ENCODE assay signal across 8 cellular contexts in genomic region chr3:195458188-195458800, GRCh38. TPM values are rescaled to one million over a fixed set of nuclear protein-coding genes. Genes with fewer than 3 reads are reported as not detected.
DNase-seq lines count a peak whose midpoint lies in the region; ATAC-seq and TF ChIP-seq lines count a peak whose summit lies in the region.

No MANE protein-coding gene starts in this region.

- CTCF ChIA-PET in CD4-positive, alpha-beta T cell (lab: Charles Lee): interaction anchor here (1.8 kb wide), 1 partner anchor 187 kb away, joined by 3 read pairs; the partner anchor contains the start of gene XXYLT1

- no peak overlapping the region for H3K4me2 ChIP-seq in fibroblast of lung (ENCODE audit: extremely low read depth, insufficient read depth, low read length)

- no peak for TF ChIP-seq CTCF in CD4-positive, alpha-beta T cell (IDR thresholded peaks at IDR 0.05)
- no peak for TF ChIP-seq CTCF in fibroblast of lung (conservative IDR thresholded peaks at IDR 0.05 in 1 of 2, IDR thresholded peaks at IDR 0.05 in 1 of 2; ENCODE audit: low read depth in 1 of 2, low read length in 2 of 2)

- H4K20me1 ChIP-seq in fibroblast of lung (ENCODE audit: control insufficient read depth, extremely low read depth, insufficient read depth, low read length): no peaks in the 10 kb centered on the region

- H3K9ac ChIP-seq in fibroblast of lung (ENCODE audit: insufficient read depth, low read length): no peak overlapping the region

- H3K36me3 ChIP-seq in fibroblast of lung (ENCODE audit: control insufficient read depth, insufficient read depth, low read length): no peaks in the 10 kb centered on the region

- ATAC-seq in CD4-positive, alpha-beta T cell (ENCODE audit: poor library complexity): peak; percentile 98
- ATAC-seq in GM21423 (IDR thresholded peaks at IDR 0.05; ENCODE audit: unreplicated experiment) (peak; percentile 91), GM21528 (IDR thresholded peaks at IDR 0.05; ENCODE audit: low FRiP score, unreplicated experiment) (no peak)

- H3K27ac ChIP-seq in CD4-positive, alpha-beta T cell (ENCODE audit: low read depth, low read length): no peak overlapping the region
- no peak overlapping the region for H3K27ac ChIP-seq in fibroblast of lung (ENCODE audit: insufficient read depth, low read length)

- intact Hi-C loops in CD4-positive, alpha-beta T cell (cut with DNase I, micrococcal nuclease): loop anchor here in 1 of 2 experiments (2.0 to 5.0 kb wide), 2 partner anchors 15 to 61 kb away; partner anchors contain the start of gene ACAP2

- POLR2A ChIA-PET in CD4-positive, alpha-beta T cell (lab: Charles Lee): interaction anchor here (1.2 kb wide), 1 partner anchor 15 kb away, joined by 3 read pairs; the partner anchor contains the start of gene ACAP2

- peak overlapping the region; percentile 26 for H2AFZ ChIP-seq in fibroblast of lung (ENCODE audit: low read length)

- DNase-seq in CD4-positive, alpha-beta T cell: no peak
- peak; percentile 52 to 95 for DNase-seq in NOMO-1 (lab: John Stamatoyannopoulos, UW; ENCODE audit: unreplicated experiment in 2 of 2)
- DNase-seq in fibroblast of lung (ENCODE audit: low read depth in 2 of 2): peak in 1 of 2 donors; percentile 18
- DNase-seq in GM19238 (ENCODE audit: insufficient read length, low spot score): no peak
- DNase-seq in stimulated activated CD8-positive, alpha-beta memory T cell treated with anti-CD3 and anti-CD28 coated beads, Interleukin-4, amount 100 ng/mL, for 48 hours: no peak
- no peak for DNase-seq in activated CD8-positive, alpha-beta memory T cell treated with anti-CD3 and anti-CD28 coated beads, Interleukin-2, amount 50 U/mL, for 48 hours

- H3K4me1 Mint-ChIP-seq in CD4-positive, alpha-beta T cell (ENCODE audit: low read depth): peaks cover 31% of the 10 kb centered on the region

- H3K4me1 ChIP-seq in fibroblast of lung (ENCODE audit: control insufficient read depth, extremely low read depth, insufficient read depth, low read length): no peaks in the 10 kb centered on the region

- no peaks in the 10 kb centered on the region for H3K36me3 Mint-ChIP-seq in CD4-positive, alpha-beta T cell (ENCODE audit: low read depth)

- no peaks in the 10 kb centered on the region for H3K27me3 ChIP-seq in CD4-positive, alpha-beta T cell (ENCODE audit: control insufficient read depth, insufficient read depth, low read length)
- H3K27me3 ChIP-seq in fibroblast of lung (ENCODE audit: control insufficient read depth, insufficient read depth, low read length): no peaks in the 10 kb centered on the region

- H3K79me2 ChIP-seq in fibroblast of lung (ENCODE audit: control insufficient read depth, insufficient read depth, low read length): no peaks in the 10 kb centered on the region

- no peaks in the 10 kb centered on the region for H3K9me3 ChIP-seq in CD4-positive, alpha-beta T cell (ENCODE audit: control insufficient read depth, low read length)
- no peaks in the 10 kb centered on the region for H3K9me3 ChIP-seq in fibroblast of lung (ENCODE audit: control insufficient read depth, insufficient read depth, low read depth, low read length)

- peak overlapping the region; percentile 88 for H3K27ac Mint-ChIP-seq in CD4-positive, alpha-beta T cell

- H3K9me3 Mint-ChIP-seq in CD4-positive, alpha-beta T cell: no peaks in the 10 kb centered on the region

- no peaks in the 10 kb centered on the region for H3K27me3 Mint-ChIP-seq in CD4-positive, alpha-beta T cell

- no peak overlapping the region for H3K4me3 ChIP-seq in fibroblast of lung (replicated peaks in 1 of 4; ENCODE audit: control extremely low read depth in 1 of 4, insufficient read depth in 1 of 4, low read depth in 3 of 4, low read length in 4 of 4)

- peak overlapping the region; percentile 76 for H3K4me3 Mint-ChIP-seq in CD4-positive, alpha-beta T cell

RNA-seq across cellular contexts. Expression of gene ACAP2, which starts 15.5 kb away (rescaled TPM):
- 10 to 100 TPM; 50.7 to 51.4 TPM for total RNA-seq in CD4-positive, alpha-beta T cell
- 77.3 and 86.5 TPM in 2 replicates for total RNA-seq in fibroblast of lung
- 27.2 and 33.7 TPM in 2 replicates for polyA plus RNA-seq in fibroblast of lung
- 14.4 and 19.9 TPM in 2 replicates for polyA plus RNA-seq in fibroblast of lung (2012)
- 8.9 and 10.0 TPM in 2 replicates for polyA minus RNA-seq in fibroblast of lung (ENCODE audit: low replicate concordance)

Comparison
In these comparisons a context has a peak if more than half of its experiments do, and no peak if none do; other contexts are left out.
1. DNase-seq: peak in NOMO-1 (2 of 2); none in CD4-positive, alpha-beta T cell (0 of 10), GM19238 (single experiment), stimulated activated CD8-positive, alpha-beta memory T cell treated with anti-CD3 and anti-CD28 coated beads, Interleukin-4, amount 100 ng/mL, for 48 hours (single experiment) and activated CD8-positive, alpha-beta memory T cell treated with anti-CD3 and anti-CD28 coated beads, Interleukin-2, amount 50 U/mL, for 48 hours (single experiment).